9 cellular contexts compared by ENCODE assay signal in the genomic region with DNA sequence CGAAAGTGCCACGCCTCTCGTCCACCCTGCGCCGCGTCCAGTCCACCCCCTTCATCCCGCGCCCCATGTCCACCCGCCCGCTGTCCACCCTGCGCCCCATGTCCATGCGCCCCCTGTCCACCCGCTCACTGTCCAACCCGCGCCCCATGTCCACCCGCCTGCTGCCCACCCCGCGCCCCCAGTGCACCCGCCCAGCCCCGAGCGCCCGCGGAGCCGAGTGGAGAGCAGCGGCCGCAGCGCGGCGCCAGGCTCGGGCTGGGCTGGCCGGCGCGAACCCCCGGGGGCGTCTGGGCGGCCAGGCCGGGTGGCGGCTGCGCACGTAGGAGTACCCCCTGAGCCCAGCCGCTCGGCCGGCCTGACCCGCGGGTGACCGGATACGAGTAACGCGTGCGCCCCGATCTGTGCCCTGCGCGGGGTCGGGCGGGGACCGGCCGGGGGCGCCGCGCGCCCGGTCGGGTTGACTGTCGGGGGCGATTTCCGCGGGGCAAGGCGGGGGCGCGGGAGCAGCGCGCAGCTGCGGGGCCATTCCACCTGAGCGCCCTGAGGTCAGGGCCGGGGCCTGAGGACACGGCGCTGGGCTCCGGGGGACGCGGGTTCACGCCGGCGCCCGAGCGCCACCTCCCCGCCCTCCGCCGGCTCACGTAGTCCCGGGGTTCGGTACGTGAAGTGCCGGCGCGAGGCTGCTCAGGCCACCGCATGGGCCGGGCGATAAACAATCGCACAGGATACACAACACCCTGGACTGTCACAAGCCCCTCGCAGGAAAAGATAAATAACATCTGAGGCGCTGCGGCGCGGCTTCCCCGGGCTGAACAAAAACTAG.
DNase-seq lines count a peak whose midpoint lies in the region; FAIRE-seq and TF ChIP-seq lines count a peak whose summit lies in the region.
"Had no signal": no experiment of that assay in that cellular context is flagged by ENCODE, and none has a peak within 500 bp of the region (broad histone marks: within the 10 kb centered on the region; RNA-seq: fewer than 3 reads in every experiment).

No MANE protein-coding gene starts in this region.

- H3K9me3 Mint-ChIP-seq in nephron, result peaks cover under 1% of the 10 kb centered on the region

- H3K4me3 Mint-ChIP-seq in nephron, result peak overlapping the region; percentile 70 to 82 (median 77)

- no peaks in the 10 kb centered on the region for H3K4me1 Mint-ChIP-seq in nephron

- H3K4me3 ChIP-seq in GM06990 (replicated peaks; ENCODE audit: low read depth, low read length) (peak overlapping the region; percentile 23), NT2/D1 (ENCODE audit: insufficient read length, low read depth) (peak overlapping the region; percentile 62)

- H3K9ac ChIP-seq in NT2/D1 (ENCODE audit: insufficient read length, low read depth), result peak overlapping the region; percentile 70

- DNase-seq in GM06990 (ENCODE audit: extremely low read depth, insufficient read length), result no peak
- no peak for DNase-seq in NT2/D1 (ENCODE audit: low read depth, low spot score)
- peak; percentile 22 for DNase-seq in fibroblast of gingiva (ENCODE audit: low read depth)
- no peak for DNase-seq in NCI-H345 (lab: John Stamatoyannopoulos, UW)
- no peak for DNase-seq in kidney tubule cell (ENCODE audit: low spot score)
- no peak for DNase-seq in MV-4-11 (lab: John Stamatoyannopoulos, UW)
- DNase-seq in HTR-8/SVneo (ENCODE audit: insufficient read length, low spot score), result no peak

- peaks cover 5% of the 10 kb centered on the region for H3K4me1 ChIP-seq in NT2/D1 (ENCODE audit: insufficient read depth, insufficient read length)

- FAIRE-seq in HTR-8/SVneo (lab: Jason Lieb, UNC), result no peak
- FAIRE-seq: islet of Langerhans had no signal

- H3K36me3 ChIP-seq in GM06990 (ENCODE audit: control insufficient read depth, insufficient read depth, low read length) (no peaks in the 10 kb centered on the region), NT2/D1 (ENCODE audit: insufficient read depth, insufficient read length, low read length) (no peaks in the 10 kb centered on the region)

- H3K9me3 ChIP-seq in NT2/D1 (ENCODE audit: insufficient read depth, low read length), result peaks cover 12% of the 10 kb centered on the region; the same call in 1 of the 2 replicates

- H3K27me3 ChIP-seq in GM06990 (replicated peaks; ENCODE audit: control insufficient read depth, insufficient read depth, low read length) (peaks cover 7% of the 10 kb centered on the region), NT2/D1 (ENCODE audit: insufficient read depth, insufficient read length) (peaks cover 23% of the 10 kb centered on the region)

- no peaks in the 10 kb centered on the region for H3K36me3 Mint-ChIP-seq in nephron (ENCODE audit: low read depth)

- H3K27me3 Mint-ChIP-seq in nephron (ENCODE audit: low read depth), result peaks cover 42% of the 10 kb centered on the region

- H3K27ac Mint-ChIP-seq in nephron, result no peak overlapping the region

- TF ChIP-seq CTCF in GM06990 (IDR thresholded peaks at IDR 0.05; ENCODE audit: insufficient read depth, low read length, poor library complexity, severe bottlenecking) (no peak), nephron (IDR thresholded peaks at IDR 0.05; ENCODE audit: unreplicated experiment in 3 of 3) (no peak)
